ENCODE assay signal across 17 cellular contexts in genomic region chr5:81169924-81170323, GRCh38.
A peak's percentile ranks its signal among the peaks of the same experiment; 100 is the strongest.
DNase-seq lines count a peak whose midpoint lies in the region; ATAC-seq, FAIRE-seq and TF ChIP-seq lines count a peak whose summit lies in the region.
"Had no signal": no experiment of that assay in that cellular context is flagged by ENCODE, and none has a peak within 500 bp of the region (broad histone marks: within the 10 kb centered on the region; RNA-seq: fewer than 3 reads in every experiment).

No MANE protein-coding gene starts in this region.

- H3K9ac ChIP-seq in K562 (ENCODE audit: insufficient read depth in 1 of 2, low read depth in 2 of 2, low read length in 2 of 2), result no peak overlapping the region
- H3K9ac ChIP-seq: BLaER1 treated with 17β-estradiol and CSF1 and Interleukin-3, amounts not matched to agents 10 nM and 100 nM had no signal

- peak overlapping the region; percentile 10 for H3K4me3 Mint-ChIP-seq in nephron progenitor cell
- H3K4me3 Mint-ChIP-seq in activated CD4-positive, alpha-beta T cell treated with anti-CD3 and anti-CD28 coated beads for 36 hours, result no peak overlapping the region
- H3K4me3 Mint-ChIP-seq: CD4-positive, alpha-beta T cell had no signal

- TF ChIP-seq CTCF in left ventricle myocardium inferior (IDR thresholded peaks at IDR 0.05; ENCODE audit: borderline replicate concordance), result no peak
- no peak for TF ChIP-seq CTCF in K562 (IDR thresholded peaks at IDR 0.05 in 2 of 3, conservative IDR thresholded peaks at IDR 0.05 in 1 of 3; ENCODE audit: insufficient read depth in 2 of 3, low read depth in 1 of 3, low read length in 3 of 3)
- TF ChIP-seq CTCF in nephron progenitor cell (IDR thresholded peaks at IDR 0.05), result no peak

- ATAC-seq in left cardiac atrium (no peak), K562 (no peak), GM18909 (IDR thresholded peaks at IDR 0.05; ENCODE audit: poor library complexity, unreplicated experiment) (no peak), esophagus mucosa (no peak)
- ATAC-seq in activated CD4-positive, alpha-beta T cell treated with anti-CD3 and anti-CD28 coated beads for 36 hours, result no peak
- ATAC-seq: GM12878, HepG2 had no signal

- H3K4me3 ChIP-seq in left ventricle myocardium inferior (no peak overlapping the region), K562 (no peak overlapping the region)
- H3K4me3 ChIP-seq: BLaER1 treated with 17β-estradiol and CSF1 and Interleukin-3, amounts not matched to agents 10 nM and 100 nM; GM12878 had no signal

- no peak overlapping the region for H2AFZ ChIP-seq in K562 (ENCODE audit: low read depth, low read length)

- in situ Hi-C loops in K562 (cut with MboI), result no loop called here

- H3K36me3 Mint-ChIP-seq in nephron progenitor cell (ENCODE audit: low read depth), result no peaks in the 10 kb centered on the region
- no peaks in the 10 kb centered on the region for H3K36me3 Mint-ChIP-seq in activated CD4-positive, alpha-beta T cell treated with anti-CD3 and anti-CD28 coated beads for 36 hours (ENCODE audit: low read depth)

- 0% methylated on average over 2 of the region's 2 CpGs for WGBS in K562 (ENCODE audit: insufficient coverage, low coverage, missing lambda C conversion rate)

- H3K9me3 Mint-ChIP-seq in nephron progenitor cell, result no peaks in the 10 kb centered on the region
- no peaks in the 10 kb centered on the region for H3K9me3 Mint-ChIP-seq in activated CD4-positive, alpha-beta T cell treated with anti-CD3 and anti-CD28 coated beads for 36 hours (ENCODE audit: low read depth)
- H3K9me3 Mint-ChIP-seq: CD4-positive, alpha-beta T cell had no signal

- no peaks in the 10 kb centered on the region for H3K9me1 ChIP-seq in K562 (ENCODE audit: control insufficient read depth, insufficient read depth, low read length)

- no TSS peak for BruUV-seq in K562 (replicated peaks; lab: Mats Ljungman, UMichigan)

- H3K4me1 ChIP-seq in left ventricle myocardium inferior (peaks cover 11% of the 10 kb centered on the region), K562 (replicated peaks in 1 of 2; ENCODE audit: control insufficient read depth in 2 of 2, insufficient read depth in 2 of 2, low read length in 2 of 2) (no peaks in the 10 kb centered on the region)
- H3K4me1 ChIP-seq: BLaER1 treated with 17β-estradiol and CSF1 and Interleukin-3, amounts not matched to agents 10 nM and 100 nM had no signal

- H3K9me3 ChIP-seq in left ventricle myocardium inferior (replicated peaks) (no peaks in the 10 kb centered on the region), K562 (replicated peaks; ENCODE audit: control insufficient read depth, insufficient read depth, low read depth, low read length) (no peaks in the 10 kb centered on the region)
- H3K9me3 ChIP-seq: BLaER1 treated with 17β-estradiol and CSF1 and Interleukin-3, amounts not matched to agents 10 nM and 100 nM had no signal

- H3K79me2 ChIP-seq in K562 (ENCODE audit: control insufficient read depth, insufficient read depth, low read length), result no peaks in the 10 kb centered on the region

- DNase-seq in left ventricle myocardium inferior (no peak), left cardiac atrium (no peak), K562 (ENCODE audit: extremely low read depth in 1 of 4, low spot score in 3 of 4) (no peak), nephron progenitor cell (no peak), hippocampal formation (lab: John Stamatoyannopoulos, UW) (no peak)
- DNase-seq in activated CD4-positive, alpha-beta T cell treated with anti-CD3 and anti-CD28 coated beads for 36 hours, result no peak
- DNase-seq: 8988T; Calu3; CD4-positive, alpha-beta T cell; DMS 273 treated with DMSO at 0.1 percent for 48 hours; HCEC 1CT had no signal

- H3K27me3 ChIP-seq in left ventricle myocardium inferior (ENCODE audit: low read depth), result no peaks in the 10 kb centered on the region
- peaks cover 7 to 16% of the 10 kb centered on the region in 2 experiments; a peak in 4 of 5 replicates for H3K27me3 ChIP-seq in K562 (ENCODE audit: control insufficient read depth in 2 of 2, insufficient read depth in 2 of 2, low read length in 2 of 2)
- H3K27me3 ChIP-seq: BLaER1 treated with 17β-estradiol and CSF1 and Interleukin-3, amounts not matched to agents 10 nM and 100 nM had no signal

- no peaks in the 10 kb centered on the region for H3K36me3 ChIP-seq in left ventricle myocardium inferior
- H3K36me3 ChIP-seq in K562 (ENCODE audit: control insufficient read depth, insufficient read depth, low read length), result no peaks in the 10 kb centered on the region
- H3K36me3 ChIP-seq: BLaER1 treated with 17β-estradiol and CSF1 and Interleukin-3, amounts not matched to agents 10 nM and 100 nM had no signal

- POLR2A ChIA-PET in K562 (lab: Yijun Ruan, JAX), result no interaction called here
- POLR2A ChIA-PET in activated CD4-positive, alpha-beta T cell treated with anti-CD3 and anti-CD28 coated beads for 36 hours (lab: Charles Lee), result no interaction called here

- TF ChIP-seq POLR2A in K562 (conservative IDR thresholded peaks at IDR 0.05), result no peak

- no peak for FAIRE-seq in K562 (lab: Jason Lieb, UNC)
- FAIRE-seq: GM12878, GM19239, HepG2 had no signal

- intact Hi-C loops in left ventricle myocardium inferior (cut with micrococcal nuclease), result no loop called here
- intact Hi-C loops in left cardiac atrium (cut with DNase I), result no loop called here
- intact Hi-C loops in K562 (cut with micrococcal nuclease), result no loop called here
- intact Hi-C loops in activated CD4-positive, alpha-beta T cell treated with anti-CD3 and anti-CD28 coated beads for 36 hours (cut with DNase I, micrococcal nuclease), result loop anchor here in 1 of 2 experiments (5.0 to 10.0 kb wide), 2 partner anchors 205 to 483 kb away; partner anchors contain the start of gene RASGRF2

- peak overlapping the region; percentile 48 for H3K27ac Mint-ChIP-seq in nephron progenitor cell
- no peak overlapping the region for H3K27ac Mint-ChIP-seq in activated CD4-positive, alpha-beta T cell treated with anti-CD3 and anti-CD28 coated beads for 36 hours
- H3K27ac Mint-ChIP-seq: CD4-positive, alpha-beta T cell had no signal

- no peak overlapping the region for H3K4me2 ChIP-seq in K562 (ENCODE audit: insufficient read depth, low read length)
- H3K4me2 ChIP-seq: BLaER1 treated with 17β-estradiol and CSF1 and Interleukin-3, amounts not matched to agents 10 nM and 100 nM had no signal

- TF ChIP-seq EP300 in K562 (IDR thresholded peaks at IDR 0.05; ENCODE audit: low read length), result no peak

- H3K4me1 Mint-ChIP-seq in nephron progenitor cell, result peaks cover 50% of the 10 kb centered on the region
- peaks cover 3% of the 10 kb centered on the region for H3K4me1 Mint-ChIP-seq in activated CD4-positive, alpha-beta T cell treated with anti-CD3 and anti-CD28 coated beads for 36 hours

- H3K27me3 Mint-ChIP-seq in nephron progenitor cell (ENCODE audit: low read depth, poor library complexity), result peaks cover 12% of the 10 kb centered on the region
- H3K27me3 Mint-ChIP-seq in activated CD4-positive, alpha-beta T cell treated with anti-CD3 and anti-CD28 coated beads for 36 hours, result no peaks in the 10 kb centered on the region
- H3K27me3 Mint-ChIP-seq: CD4-positive, alpha-beta T cell had no signal

- H4K20me1 ChIP-seq in K562 (replicated peaks; ENCODE audit: control insufficient read depth, insufficient read depth, low read length), result no peaks in the 10 kb centered on the region; the same call in 1 of the 2 replicates
- H4K20me1 ChIP-seq: BLaER1 treated with 17β-estradiol and CSF1 and Interleukin-3, amounts not matched to agents 10 nM and 100 nM had no signal

- CTCF ChIA-PET in K562 (lab: Yijun Ruan, JAX; ENCODE audit: low intra/inter-chr PET ratio), result no interaction called here
- CTCF ChIA-PET in activated CD4-positive, alpha-beta T cell treated with anti-CD3 and anti-CD28 coated beads for 36 hours (lab: Charles Lee), result interaction anchor here (0.7 kb wide), 1 partner anchor 296 kb away, joined by 3 read pairs; no protein-coding TSS in a partner anchor

- H3K27ac ChIP-seq in left ventricle myocardium inferior (replicated peaks) (peak overlapping the region; percentile 42), K562 (ENCODE audit: extremely low read depth, low read depth, low read length) (no peak overlapping the region)
- H3K27ac ChIP-seq: BLaER1 treated with 17β-estradiol and CSF1 and Interleukin-3, amounts not matched to agents 10 nM and 100 nM had no signal

- no peak for TF ChIP-seq RAD21 in K562 (CRISPR knock-in tag; conservative IDR thresholded peaks at IDR 0.05 in 1 of 2, IDR thresholded peaks at IDR 0.05 in 1 of 2)

TF ChIP-seq in K562, 482 proteins besides CTCF, POLR2A, EP300 and RAD21:
- 0 out of 2 replicates have a peak, but pooled peaks have one; percentile 53 for TF ChIP-seq ZEB2 (IDR thresholded peaks at IDR 0.05)
- TF ChIP-seq EHMT2 (IDR thresholded peaks at IDR 0.05), result no peak
TF ChIP-seq in K562: peak in this region for 1.
